ENCODE assay signal across 8 cellular contexts in the genomic region with DNA sequence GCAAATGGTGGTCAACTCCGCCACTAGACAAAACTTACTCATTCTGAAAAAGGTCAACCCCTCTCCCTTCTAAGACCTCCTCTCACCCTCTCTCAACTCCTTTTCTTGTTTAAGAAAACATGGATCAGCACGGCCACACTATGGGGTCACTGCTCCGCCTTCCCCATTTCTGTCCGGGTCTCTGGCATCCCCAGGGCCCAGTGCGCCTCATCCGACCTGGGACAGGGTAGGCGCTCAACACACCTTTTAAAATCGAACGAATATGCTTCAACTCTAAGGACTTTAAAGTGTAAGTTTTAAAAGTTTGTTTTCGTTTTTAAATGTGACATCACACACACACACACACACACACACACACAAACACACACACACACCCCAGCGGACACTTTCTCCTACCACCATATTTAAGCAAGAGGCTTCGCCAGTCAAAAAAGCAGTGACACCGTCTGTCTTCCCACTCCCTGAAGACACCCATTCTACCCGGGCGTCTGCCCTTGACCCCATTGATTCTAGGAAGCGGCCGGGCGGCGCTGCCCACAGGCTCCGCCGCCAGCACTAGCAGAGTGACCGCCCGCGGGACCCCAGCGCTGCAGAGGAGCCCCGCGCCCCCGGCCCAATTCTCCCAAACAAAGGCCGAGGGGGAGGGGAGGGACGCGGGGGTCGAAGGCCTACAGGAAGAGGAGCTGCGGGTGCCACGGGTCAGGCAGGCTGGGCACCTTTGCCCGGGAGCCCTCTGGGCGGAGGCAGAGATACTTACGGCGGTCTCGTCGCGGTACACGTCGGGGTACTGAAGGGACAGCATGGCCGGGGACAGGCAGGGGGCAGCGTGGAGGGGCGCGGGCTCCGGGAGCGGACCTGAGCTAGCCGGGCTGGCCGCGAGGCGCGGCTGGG. TPM values are rescaled to one million over a fixed set of nuclear protein-coding genes. Genes with fewer than 3 reads are reported as not detected.
DNase-seq lines count a peak whose midpoint lies in the region; ATAC-seq, FAIRE-seq and TF ChIP-seq lines count a peak whose summit lies in the region.

No MANE protein-coding gene starts in this region.

- intact Hi-C loops in endothelial cell of umbilical vein (cut with micrococcal nuclease), result loop anchor here (2.0 to 5.0 kb wide), 5 partner anchors 20 to 405 kb away; no protein-coding TSS in a partner anchor

- H3K36me3 ChIP-seq in MG63, result no peaks in the 10 kb centered on the region; the same call in 1 of the 2 replicates
- no peaks in the 10 kb centered on the region for H3K36me3 ChIP-seq in endothelial cell of umbilical vein (ENCODE audit: control insufficient read depth in 2 of 2, extremely low read depth in 1 of 2, insufficient read depth in 2 of 2, low read length in 2 of 2)
- H3K36me3 ChIP-seq in muscle layer of duodenum (ENCODE audit: control insufficient read depth in 1 of 2, insufficient read depth in 2 of 2, low read length in 2 of 2), result no peaks in the 10 kb centered on the region
- peaks cover 0 to 1% (median 0%) of the 10 kb centered on the region in 4 donors for H3K36me3 ChIP-seq in upper lobe of left lung

- H4K20me1 ChIP-seq in endothelial cell of umbilical vein (replicated peaks; ENCODE audit: control insufficient read depth, extremely low read depth, insufficient read depth, low read length), result no peaks in the 10 kb centered on the region

- TF ChIP-seq POLR2A in endothelial cell of umbilical vein (IDR thresholded peaks at IDR 0.05; ENCODE audit: low read depth, low read length), result no peak
- TF ChIP-seq POLR2A in upper lobe of left lung (IDR thresholded peaks at IDR 0.05), result no peak

- no peaks in the 10 kb centered on the region for H3K9me3 ChIP-seq in MG63
- no peaks in the 10 kb centered on the region for H3K9me3 ChIP-seq in endothelial cell of umbilical vein (replicated peaks; ENCODE audit: control insufficient read depth, insufficient read depth, low read length)
- no peaks in the 10 kb centered on the region for H3K9me3 ChIP-seq in muscle layer of duodenum (ENCODE audit: control insufficient read depth in 1 of 2, low read length in 2 of 2)
- no peaks in the 10 kb centered on the region for H3K9me3 ChIP-seq in upper lobe of left lung

- CTCF ChIA-PET in HEK293T (lab: Yijun Ruan, JAX), result interaction anchor here (0.6 to 1.2 kb wide), 13 partner anchors 8 to 887 kb away, joined by 3 to 11 read pairs (median 4); a partner anchor contains a TSS
- CTCF ChIA-PET in endothelial cell of umbilical vein (lab: Charles Lee), result interaction anchor here (0.6 to 2.4 kb wide), 64 partner anchors 9 to 900 kb away, joined by 3 to 116 read pairs (median 4); a partner anchor contains a TSS

- dilution Hi-C loops in endothelial cell of umbilical vein (cut with MboI; ENCODE audit: extremely low pct_ligation_motif_present, low sequenced_read_pairs), result loop anchor here (25.0 kb wide), 1 partner anchor 315 kb away; no protein-coding TSS in a partner anchor

- no peak for TF ChIP-seq EP300 in upper lobe of left lung (IDR thresholded peaks at IDR 0.05)

- peak overlapping the region; percentile 80 for H3K9ac ChIP-seq in endothelial cell of umbilical vein (replicated peaks; ENCODE audit: extremely low read depth, insufficient read depth, low read length)

- H3K27ac ChIP-seq in endothelial cell of umbilical vein (ENCODE audit: insufficient read depth, low read depth, low read length) (peak overlapping the region; percentile 56), muscle layer of duodenum (ENCODE audit: low read length) (peak overlapping the region; percentile 67), upper lobe of left lung (peak overlapping the region; percentile 76 to 92 (median 88))

- H3K4me1 ChIP-seq in endothelial cell of umbilical vein (ENCODE audit: control insufficient read depth, extremely low read depth, insufficient read depth, low read length), result peaks cover 11% of the 10 kb centered on the region
- H3K4me1 ChIP-seq in muscle layer of duodenum (ENCODE audit: control insufficient read depth in 1 of 2, insufficient read depth in 2 of 2, low read length in 2 of 2), result peaks cover 7 to 9% of the 10 kb centered on the region in 2 donors
- H3K4me1 ChIP-seq in upper lobe of left lung, result peaks cover 26 to 34% (median 29%) of the 10 kb centered on the region in 4 donors

- H3K4me2 ChIP-seq in endothelial cell of umbilical vein (ENCODE audit: insufficient read depth, low read length), result peak overlapping the region; percentile 66

- H2AFZ ChIP-seq in endothelial cell of umbilical vein (ENCODE audit: low read depth, low read length), result peak overlapping the region; percentile 77

- POLR2A ChIA-PET in HEK293T (lab: Yijun Ruan, JAX), result interaction anchor here (0.8 to 1.2 kb wide), 5 partner anchors 9 to 543 kb away, joined by 3 to 6 read pairs (median 5); partner anchors contain the start of gene HACE1
- POLR2A ChIA-PET in endothelial cell of umbilical vein (lab: Charles Lee), result interaction anchor here (0.8 kb wide), 1 partner anchor 28 kb away, joined by 3 read pairs; no protein-coding TSS in a partner anchor

- no peaks in the 10 kb centered on the region for H3K9me1 ChIP-seq in endothelial cell of umbilical vein (replicated peaks; ENCODE audit: control insufficient read depth, extremely low read depth, insufficient read depth, low read length)

- DNase-seq in NCI-H82 (lab: John Stamatoyannopoulos, UW) (peak; percentile 64), NCI-H82 treated with DMSO at 0.1 percent for 48 hours (lab: John Stamatoyannopoulos, UW; ENCODE audit: unreplicated experiment) (no peak), HEK293T (ENCODE audit: extremely low spot score) (peak; percentile 23), MG63 (no peak), endothelial cell of umbilical vein (ENCODE audit: low read depth, low spot score) (peak; percentile 52), upper lobe of left lung (peak in 1 of 2 donors; percentile 42)
- DNase-seq in activated CD4-positive, alpha-beta T cell treated with anti-CD3 and anti-CD28 coated beads for 1 hour, result peak; percentile 11

- no peaks in the 10 kb centered on the region for H3K27me3 ChIP-seq in MG63
- H3K27me3 ChIP-seq in endothelial cell of umbilical vein (ENCODE audit: control insufficient read depth in 2 of 2, insufficient read depth in 2 of 2, low read length in 2 of 2), result no peaks in the 10 kb centered on the region
- no peaks in the 10 kb centered on the region for H3K27me3 ChIP-seq in muscle layer of duodenum (ENCODE audit: low read depth, low read length)
- no peaks in the 10 kb centered on the region for H3K27me3 ChIP-seq in upper lobe of left lung

- ATAC-seq in upper lobe of left lung (ENCODE audit: low FRiP score in 2 of 2), result peak; percentile 43 to 74

- whole genome bisulfite sequencing in upper lobe of left lung, 2 donors, result 5 to 18% methylated on average over 18 to 43 of the region's 54 CpGs

- peaks cover 34% of the 10 kb centered on the region for H3K79me2 ChIP-seq in endothelial cell of umbilical vein (ENCODE audit: control insufficient read depth, insufficient read depth, low read length)

- TSS peak; percentile 36 for BruUV-seq in endothelial cell of umbilical vein (replicated peaks; lab: Mats Ljungman, UMichigan)

- TF ChIP-seq CTCF in endothelial cell of umbilical vein (IDR thresholded peaks at IDR 0.05; ENCODE audit: extremely low read depth in 1 of 2, insufficient read depth in 1 of 2, low read depth in 1 of 2, low read length in 2 of 2) (peak in 1 of 2 donors; percentile 5), upper lobe of left lung (IDR thresholded peaks at IDR 0.05) (no peak)

- H3K4me3 ChIP-seq in MG63, result peak overlapping the region; percentile 95
- H3K4me3 ChIP-seq in endothelial cell of umbilical vein (replicated peaks in 1 of 3; ENCODE audit: insufficient read depth in 1 of 3, low read depth in 1 of 3, low read length in 3 of 3), result peak overlapping the region; percentile 69 to 97 (median 81)
- peak overlapping the region; percentile 68 to 90 for H3K4me3 ChIP-seq in muscle layer of duodenum (ENCODE audit: low read depth in 1 of 2, low read length in 2 of 2)
- H3K4me3 ChIP-seq in upper lobe of left lung, result peak overlapping the region; percentile 92 to 98 (median 94)

- FAIRE-seq in endothelial cell of umbilical vein (lab: Jason Lieb, UNC), result no peak

TF ChIP-seq in HEK293T, 16 proteins besides CTCF, POLR2A, EP300 and RAD21:
- TF ChIP-seq HDGF (IDR thresholded peaks at IDR 0.05; ENCODE audit: borderline replicate concordance) (no peak), BHLHE40 (IDR thresholded peaks at IDR 0.05; ENCODE audit: borderline replicate concordance) (no peak), L3MBTL2 (conservative IDR thresholded peaks at IDR 0.05) (peak; percentile 41; the same call in 1 of the 2 replicates)

TF ChIP-seq in endothelial cell of umbilical vein, 7 proteins besides CTCF, POLR2A, EP300 and RAD21:
- TF ChIP-seq FOS (IDR thresholded peaks at IDR 0.05; ENCODE audit: borderline replicate concordance, insufficient read depth, low read length), result no peak
- TF ChIP-seq EZH2 (IDR thresholded peaks at IDR 0.05; ENCODE audit: borderline replicate concordance, low read depth, low read length, severe bottlenecking), result no peak
- TF ChIP-seq, protein P1, sequence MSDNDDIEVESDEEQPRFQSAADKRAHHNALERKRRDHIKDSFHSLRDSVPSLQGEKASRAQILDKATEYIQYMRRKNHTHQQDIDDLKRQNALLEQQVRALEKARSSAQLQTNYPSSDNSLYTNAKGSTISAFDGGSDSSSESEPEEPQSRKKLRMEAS (IDR thresholded peaks at IDR 0.05; ENCODE audit: insufficient read depth, insufficient read length), result no peak
- no peak for TF ChIP-seq JUN (IDR thresholded peaks at IDR 0.05; ENCODE audit: borderline replicate concordance, insufficient read depth, insufficient read length, low read depth)
- TF ChIP-seq POLR2AphosphoS5 (IDR thresholded peaks at IDR 0.05; ENCODE audit: insufficient read depth, low read depth, low read length), result no peak
- no peak for TF ChIP-seq MYC (IDR thresholded peaks at IDR 0.05; ENCODE audit: low read depth, low read length)
- no peak for TF ChIP-seq GATA2 (IDR thresholded peaks at IDR 0.05; ENCODE audit: insufficient read depth, insufficient read length, low read depth, low read length)
TF ChIP-seq in endothelial cell of umbilical vein: peak in this region for 0.

RNA-seq across cellular contexts. Expression of gene PREP, which starts 0.5 kb away (rescaled TPM):
- total RNA-seq in MG63 (2014; rRNA removed; shearing (Covaris generic); ENCODE audit: low replicate concordance), result 15.9 and 34.6 TPM in 2 replicates
- total RNA-seq in endothelial cell of umbilical vein (37.7 and 40.7 TPM in 2 replicates), upper lobe of left lung (10 to 100 TPM; 12.1 to 31.0 (median 28.9) TPM)
- polyA plus RNA-seq in endothelial cell of umbilical vein, result 11.9 and 17.2 TPM in 2 replicates
- 20.4 and 21.1 TPM in 2 replicates for polyA plus RNA-seq in endothelial cell of umbilical vein (2011; cell fraction: cytosol; rRNA removed)
- 29.1 and 29.4 TPM in 2 replicates for polyA plus RNA-seq in endothelial cell of umbilical vein (2011; cell fraction: nucleus; rRNA removed)
- 33.7 and 42.4 TPM in 2 replicates for polyA plus RNA-seq in endothelial cell of umbilical vein (2012)
- polyA minus RNA-seq in endothelial cell of umbilical vein, result 29.3 and 30.3 TPM in 2 replicates
- 9.0 TPM for polyA minus RNA-seq in endothelial cell of umbilical vein (2011; cell fraction: cytosol; rRNA and poly(A)+ RNA removed)
- 36.1 and 42.4 TPM in 2 replicates for polyA minus RNA-seq in endothelial cell of umbilical vein (2011; cell fraction: nucleus; rRNA and poly(A)+ RNA removed)

Comparison
In these comparisons a context has a peak if more than half of its experiments do, and no peak if none do; other contexts are left out.
1. DNase-seq: peak in NCI-H82 (single experiment), HEK293T (single experiment), activated CD4-positive, alpha-beta T cell treated with anti-CD3 and anti-CD28 coated beads for 1 hour (single experiment) and endothelial cell of umbilical vein (single experiment); none in NCI-H82 treated with DMSO at 0.1 percent for 48 hours (single experiment) and MG63 (single experiment).
2. Peak in every context shown above with its lines, with median percentiles within 50 percentile points of each other: H3K4me3 ChIP-seq and H3K27ac ChIP-seq.